ENCODE assay signal across 17 cellular contexts in the genomic region with DNA sequence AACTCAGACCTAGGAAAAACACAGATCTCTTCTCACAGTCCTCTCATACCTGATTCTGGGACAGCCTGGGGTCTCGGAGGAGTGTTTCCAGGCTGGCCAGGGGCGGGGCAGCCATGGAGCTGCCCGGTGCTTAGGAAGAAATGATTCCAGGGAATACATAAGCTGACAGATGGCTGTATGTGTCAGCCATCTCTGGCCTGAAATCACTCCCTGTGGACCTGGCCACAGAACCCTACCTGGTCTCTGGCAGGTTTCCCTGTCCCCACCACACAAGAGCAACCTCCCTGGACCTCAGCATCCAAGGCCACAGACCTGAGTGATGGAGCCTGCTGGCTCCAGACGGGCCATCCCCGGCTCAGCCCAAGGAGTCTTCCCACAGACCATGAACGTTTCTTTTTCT. TPM values are rescaled to one million over a fixed set of nuclear protein-coding genes. Genes with fewer than 3 reads are reported as not detected.
DNase-seq lines count a peak whose midpoint lies in the region; ATAC-seq, FAIRE-seq and TF ChIP-seq lines count a peak whose summit lies in the region.
"Had no signal": no experiment of that assay in that cellular context is flagged by ENCODE, and none has a peak within 500 bp of the region (broad histone marks: within the 10 kb centered on the region; RNA-seq: fewer than 3 reads in every experiment).

No MANE protein-coding gene starts in this region.

- no peak for TF ChIP-seq POLR2A in spleen (IDR thresholded peaks at IDR 0.05)

- H3K27me3 ChIP-seq in OCI-LY1 (ENCODE audit: insufficient read depth, low read length), result no peaks in the 10 kb centered on the region
- no peaks in the 10 kb centered on the region for H3K27me3 ChIP-seq in spleen (replicated peaks in 1 of 7)
- no peaks in the 10 kb centered on the region for H3K27me3 ChIP-seq in GM23248 (replicated peaks; ENCODE audit: insufficient read depth)
- no peaks in the 10 kb centered on the region for H3K27me3 ChIP-seq in trophoblast cell (ENCODE audit: insufficient read depth, low read length)

- no peak overlapping the region for H3K4ac ChIP-seq in trophoblast cell (ENCODE audit: low read depth, low read length)

- no peak overlapping the region for H4K91ac ChIP-seq in trophoblast cell (ENCODE audit: low read depth, low read length)

- H3K23ac ChIP-seq in trophoblast cell (ENCODE audit: low read length), result no peak overlapping the region

- H3K27me3 Mint-ChIP-seq in activated B cell treated with CpG ODN at 0.5 μM for 24 hours, result no peaks in the 10 kb centered on the region

- H3K4me1 Mint-ChIP-seq in activated B cell treated with CpG ODN at 0.5 μM for 24 hours, result peaks cover 35% of the 10 kb centered on the region

- in situ Hi-C loops in GM23248 (cut with MboI), result no loop called here

- H2BK120ac ChIP-seq in trophoblast cell (ENCODE audit: insufficient read depth, low read length, poor library complexity), result no peak overlapping the region

- H3K36me3 ChIP-seq in OCI-LY1 (ENCODE audit: insufficient read depth, low read length), result peaks cover 61% of the 10 kb centered on the region
- H3K36me3 ChIP-seq in spleen, result peaks cover 0 to 99% (median 71%) of the 10 kb centered on the region in 6 donors
- H3K36me3 ChIP-seq in GM23248 (ENCODE audit: low read depth), result no peaks in the 10 kb centered on the region
- peaks cover 66 to 68% of the 10 kb centered on the region in 2 experiments for H3K36me3 ChIP-seq in trophoblast cell (ENCODE audit: control insufficient read depth in 1 of 2, insufficient read depth in 2 of 2, low read length in 2 of 2)

- TF ChIP-seq CTCF in D721Med (IDR thresholded peaks at IDR 0.05; ENCODE audit: insufficient read depth, missing control alignments) (no peak), OCI-LY1 (IDR thresholded peaks at IDR 0.05; ENCODE audit: low read length) (no peak), activated B cell treated with CpG ODN at 0.5 μM for 24 hours (IDR thresholded peaks at IDR 0.05) (no peak), spleen (IDR thresholded peaks at IDR 0.05 in 8 of 11, conservative IDR thresholded peaks at IDR 0.05 in 3 of 11) (no peak)

- no peak overlapping the region for H2BK12ac ChIP-seq in trophoblast cell (ENCODE audit: low read length)

- H3K27ac ChIP-seq in OCI-LY1 (ENCODE audit: low read depth, low read length, poor library complexity, severe bottlenecking) (peak overlapping the region; percentile 92), spleen (peak overlapping the region in 7 of 8 donors; percentile 15 to 74 (median 48)), GM23248 (no peak overlapping the region), trophoblast cell (ENCODE audit: low read depth, low read length) (no peak overlapping the region)

- H3K79me2 ChIP-seq in OCI-LY1 (ENCODE audit: insufficient read depth, low read length) (no peaks in the 10 kb centered on the region), GM23248 (ENCODE audit: insufficient read depth) (no peaks in the 10 kb centered on the region), trophoblast cell (ENCODE audit: control insufficient read depth, insufficient read depth, low read length, poor library complexity) (no peaks in the 10 kb centered on the region)

- peaks cover 71% of the 10 kb centered on the region for H3K36me3 Mint-ChIP-seq in activated B cell treated with CpG ODN at 0.5 μM for 24 hours (ENCODE audit: low read depth)

- DNase-seq in D721Med (ENCODE audit: insufficient read length, low spot score), result peak; percentile 1
- no peak for DNase-seq in activated B cell treated with CpG ODN at 0.5 μM for 24 hours
- DNase-seq in spleen, result peak; percentile 55
- no peak for DNase-seq in GM23248
- no peak for DNase-seq in trophoblast cell
- DNase-seq in NCI-H1694 treated with DMSO at 0.1 percent for 48 hours (lab: John Stamatoyannopoulos, UW), result no peak
- DNase-seq: CD8-positive, alpha-beta T cell; COR-L47; DND-41 had no signal

- H3K4me2 ChIP-seq in OCI-LY1 (ENCODE audit: low read length), result peak overlapping the region; percentile 48
- H3K4me2 ChIP-seq in GM23248 (ENCODE audit: unreplicated experiment), result no peak overlapping the region
- no peak overlapping the region for H3K4me2 ChIP-seq in trophoblast cell (ENCODE audit: low read length)

- peak overlapping the region; percentile 83 for H3K27ac Mint-ChIP-seq in activated B cell treated with CpG ODN at 0.5 μM for 24 hours
- H3K27ac Mint-ChIP-seq: CD8-positive, alpha-beta T cell had no signal

- H3K14ac ChIP-seq in trophoblast cell (ENCODE audit: low read length), result no peak overlapping the region

- POLR2A ChIA-PET in activated B cell treated with CpG ODN at 0.5 μM for 24 hours (lab: Charles Lee), result interaction anchor here (0.6 to 6.0 kb wide), 6 partner anchors 8 to 79 kb away, joined by 3 to 54 read pairs (median 12); a partner anchor contains a TSS

- H2AFZ ChIP-seq in OCI-LY1 (ENCODE audit: low read length) (no peak overlapping the region), GM23248 (no peak overlapping the region), trophoblast cell (ENCODE audit: insufficient read depth, low read length, poor library complexity) (no peak overlapping the region)

- no peak overlapping the region for H3K4me3 Mint-ChIP-seq in activated B cell treated with CpG ODN at 0.5 μM for 24 hours
- H3K4me3 Mint-ChIP-seq: CD14-positive monocyte; CD8-positive, alpha-beta T cell had no signal

- H3K9ac ChIP-seq in OCI-LY1 (ENCODE audit: low read length) (peak overlapping the region; percentile 62), GM23248 (no peak overlapping the region), trophoblast cell (ENCODE audit: low read length) (no peak overlapping the region)

- CTCF ChIA-PET in activated B cell treated with CpG ODN at 0.5 μM for 24 hours (lab: Charles Lee), result interaction anchor here (1.5 to 1.8 kb wide), 3 partner anchors 9 to 24 kb away, joined by 5 to 11 read pairs (median 5); a partner anchor contains a TSS

- 91 to 97% (median 93%) methylated on average over 5 to 6 of the region's 6 CpGs for WGBS in spleen, 5 donors
- 82 to 84% methylated on average over 6 of the region's 6 CpGs for WGBS in GM23248 (ENCODE audit: low coverage in 1 of 2, low lambda C conversion rate in 2 of 2, missing lambda C conversion rate in 2 of 2), 2 experiments
- WGBS in trophoblast cell (ENCODE audit: extremely low coverage, insufficient coverage, insufficient read length), result no CpG with 5 or more reads among the region's 6 CpGs

- H3F3A ChIP-seq in OCI-LY1 (ENCODE audit: insufficient read depth, low read length) (no peaks in the 10 kb centered on the region), GM23248 (ENCODE audit: insufficient read depth) (no peaks in the 10 kb centered on the region)

- no peak overlapping the region for H4K12ac ChIP-seq in trophoblast cell (ENCODE audit: low read depth, low read length)

- ATAC-seq in activated B cell treated with CpG ODN at 0.5 μM for 24 hours (ENCODE audit: low read depth) (no peak), HG02798 (IDR thresholded peaks at IDR 0.05; ENCODE audit: poor library complexity, unreplicated experiment) (no peak)
- ATAC-seq: CD8-positive, alpha-beta T cell had no signal

- H3K4me3 ChIP-seq in OCI-LY1 (ENCODE audit: low read depth, low read length, poor library complexity, severe bottlenecking) (peak overlapping the region; percentile 27), spleen (no peak overlapping the region), GM23248 (no peak overlapping the region), trophoblast cell (ENCODE audit: low read depth, low read length) (no peak overlapping the region)
- H3K4me3 ChIP-seq: GM12878 had no signal

- H4K8ac ChIP-seq in trophoblast cell (ENCODE audit: low read depth, low read length), result no peak overlapping the region

- H2BK5ac ChIP-seq in trophoblast cell (ENCODE audit: low read depth, low read length, poor library complexity), result no peak overlapping the region

- H2AK5ac ChIP-seq in trophoblast cell (ENCODE audit: low read length), result no peak overlapping the region

- H3K79me1 ChIP-seq in trophoblast cell (ENCODE audit: low read length), result no peaks in the 10 kb centered on the region

- H3K4me1 ChIP-seq in OCI-LY1 (ENCODE audit: insufficient read depth, low read length, severe bottlenecking), result peaks cover 15% of the 10 kb centered on the region
- H3K4me1 ChIP-seq in spleen, result peaks cover 6 to 37% (median 9%) of the 10 kb centered on the region in 6 donors
- H3K4me1 ChIP-seq in GM23248 (ENCODE audit: insufficient read depth), result no peaks in the 10 kb centered on the region
- peaks cover 0 to under 1% of the 10 kb centered on the region in 2 experiments for H3K4me1 ChIP-seq in trophoblast cell (ENCODE audit: control insufficient read depth in 1 of 2, insufficient read depth in 2 of 2, low read length in 2 of 2)

- H3K9me3 ChIP-seq in OCI-LY1 (ENCODE audit: low read length) (no peaks in the 10 kb centered on the region), spleen (no peaks in the 10 kb centered on the region), GM23248 (ENCODE audit: low read depth) (no peaks in the 10 kb centered on the region), trophoblast cell (ENCODE audit: insufficient read depth, low read depth, low read length) (no peaks in the 10 kb centered on the region)

- H3K18ac ChIP-seq in trophoblast cell (ENCODE audit: low read length), result no peak overlapping the region

- no peaks in the 10 kb centered on the region for H3K9me2 ChIP-seq in OCI-LY1 (ENCODE audit: low read depth, low read length)
- no peaks in the 10 kb centered on the region for H3K9me2 ChIP-seq in GM23248 (ENCODE audit: insufficient read depth)

- FAIRE-seq in D721Med (lab: Jason Lieb, UNC), result no peak
- FAIRE-seq: A204.1, GM12878, GM18507 had no signal

- no peaks in the 10 kb centered on the region for H3K9me3 Mint-ChIP-seq in activated B cell treated with CpG ODN at 0.5 μM for 24 hours
- H3K9me3 Mint-ChIP-seq: CD14-positive monocyte; CD8-positive, alpha-beta T cell had no signal

- H4K20me1 ChIP-seq in OCI-LY1 (ENCODE audit: insufficient read depth, low read length) (no peaks in the 10 kb centered on the region), GM23248 (ENCODE audit: insufficient read depth) (no peaks in the 10 kb centered on the region)

- intact Hi-C loops in activated B cell treated with CpG ODN at 0.5 μM for 24 hours (cut with micrococcal nuclease), result loop anchor here (1.0 kb wide), 1 partner anchor 15 kb away; no protein-coding TSS in a partner anchor
- intact Hi-C loops in spleen (cut with DNase I; ENCODE audit: low total_unique reads), result no loop called here

RNA-seq across cellular contexts. Expression of a gene that starts 10.0 kb away (rescaled TPM):
- 102 and 126 TPM in 2 replicates for total RNA-seq in activated B cell treated with CpG ODN at 0.5 μM for 24 hours
- 100 to 1,000 TPM in 1 of 7 donors, 10 to 100 TPM in 6; 67.6 to 115 (median 82.6) TPM for total RNA-seq in spleen
- polyA plus RNA-seq in spleen, result 100 to 1,000 TPM in 2 of 3 donors, 10 to 100 TPM in 1; 43.4 to 134 (median 121) TPM
- 29.7 and 36.9 TPM in 2 replicates for total RNA-seq in GM23248 (2014; rRNA removed; shearing (Covaris generic))
- 29.7 and 29.9 TPM in 2 replicates for polyA plus RNA-seq in GM23248 (2016; fragmentation: Nextera tagmentation; extraction: Ambion mirVana)
- 31.8 and 32.0 TPM in 2 replicates for polyA plus RNA-seq in trophoblast cell (2013)

RNA-seq across cellular contexts. Expression of a gene that starts 20.8 kb away (rescaled TPM):
- total RNA-seq in activated B cell treated with CpG ODN at 0.5 μM for 24 hours (87.9 and 88.4 TPM in 2 replicates), spleen (10 to 100 TPM; 38.0 to 78.9 (median 61.2) TPM)
- polyA plus RNA-seq in spleen (10 to 100 TPM; 17.7 to 51.7 (median 35.2) TPM), GM23248 (2016; fragmentation: Nextera tagmentation; extraction: Ambion mirVana) (0.81 and 0.89 TPM in 2 replicates)
- 2.4 and 9.9 TPM in 2 replicates for total RNA-seq in GM23248 (2014; rRNA removed; shearing (Covaris generic))
- polyA plus RNA-seq in trophoblast cell (2013), result 34.1 and 35.7 TPM in 2 replicates

RNA-seq across cellular contexts. Expression of a gene that starts 38.8 kb away (rescaled TPM):
- total RNA-seq in activated B cell treated with CpG ODN at 0.5 μM for 24 hours, result not detected in 2 replicates
- total RNA-seq in spleen, result 10 to 100 TPM in 5 of 7 donors, 1 to 10 TPM in 1, not detected in 1; 3.9 to 22.8 (median 12.8) TPM
- polyA plus RNA-seq in spleen, result 10 to 100 TPM; 21.1 to 41.8 (median 25.5) TPM
- not detected in 2 replicates for total RNA-seq in GM23248 (2014; rRNA removed; shearing (Covaris generic))
- polyA plus RNA-seq in GM23248 (2016; fragmentation: Nextera tagmentation; extraction: Ambion mirVana), result 0.35 and 0.91 TPM in 2 replicates
- not detected in 2 replicates for polyA plus RNA-seq in trophoblast cell (2013)
- total RNA-seq: CD8-positive, alpha-beta T cell; H7 had no signal
- polyA plus RNA-seq: BJ had no signal

RNA-seq across cellular contexts. Expression of a gene that starts 39.8 kb away (rescaled TPM):
- total RNA-seq in activated B cell treated with CpG ODN at 0.5 μM for 24 hours (17.7 and 22.6 TPM in 2 replicates), spleen (10 to 100 TPM in 5 of 7 donors, 1 to 10 TPM in 2; 9.3 to 17.8 (median 11.2) TPM)
- polyA plus RNA-seq in spleen (10 to 100 TPM; 14.7 to 26.6 (median 15.4) TPM), GM23248 (2016; fragmentation: Nextera tagmentation; extraction: Ambion mirVana) (1.9 and 2.1 TPM in 2 replicates)
- total RNA-seq in GM23248 (2014; rRNA removed; shearing (Covaris generic)), result 17.5 and 17.7 TPM in 2 replicates
- 5.5 and 5.8 TPM in 2 replicates for polyA plus RNA-seq in trophoblast cell (2013)

RNA-seq across cellular contexts. Expression of a gene that starts 56.8 kb away (rescaled TPM):
- total RNA-seq in activated B cell treated with CpG ODN at 0.5 μM for 24 hours, result 230 and 254 TPM in 2 replicates
- 100 to 1,000 TPM; 158 to 544 (median 389) TPM for total RNA-seq in spleen
- 100 to 1,000 TPM; 371 to 519 (median 445) TPM for polyA plus RNA-seq in spleen
- 5,290 and 7,830 TPM in 2 replicates for total RNA-seq in GM23248 (2014; rRNA removed; shearing (Covaris generic))
- polyA plus RNA-seq in GM23248 (2016; fragmentation: Nextera tagmentation; extraction: Ambion mirVana), result 6,727 and 6,984 TPM in 2 replicates
- polyA plus RNA-seq in trophoblast cell (2013), result 6.6 and 7.0 TPM in 2 replicates

Comparison
In these comparisons a context has a peak if more than half of its experiments do, and no peak if none do; other contexts are left out.
1. DNase-seq: peak in D721Med (single experiment) and spleen (single experiment); none in activated B cell treated with CpG ODN at 0.5 μM for 24 hours (single experiment), GM23248 (single experiment), trophoblast cell (0 of 2) and NCI-H1694 treated with DMSO at 0.1 percent for 48 hours (single experiment).
2. H3K27ac ChIP-seq: peak in OCI-LY1 (single experiment) and spleen (7 of 8); none in GM23248 (single experiment) and trophoblast cell (single experiment).